ENCODE assay signal across 16 cellular contexts in genomic region chr1:179253286-179253972, GRCh38. TPM values are rescaled to one million over a fixed set of nuclear protein-coding genes. Genes with fewer than 3 reads are reported as not detected.
A peak's percentile ranks its signal among the peaks of the same experiment; 100 is the strongest.
DNase-seq lines count a peak whose midpoint lies in the region; ATAC-seq and TF ChIP-seq lines count a peak whose summit lies in the region.
"Had no signal": no experiment of that assay in that cellular context is flagged by ENCODE, and none has a peak within 500 bp of the region (broad histone marks: within the 10 kb centered on the region; RNA-seq: fewer than 3 reads in every experiment).

No MANE protein-coding gene starts in this region.

- no peaks in the 10 kb centered on the region for H3K4me1 ChIP-seq in mammary epithelial cell (ENCODE audit: insufficient read depth, low read length)
- H3K4me1 ChIP-seq: SJSA1 had no signal

- no peak overlapping the region for H3K27ac ChIP-seq in mammary epithelial cell (ENCODE audit: insufficient read depth, low read depth, low read length)
- H3K27ac ChIP-seq: RWPE1, SJSA1 had no signal

- dilution Hi-C loops in mammary epithelial cell (cut with HindIII; ENCODE audit: low sequenced_read_pairs) = no loop called here

- in situ Hi-C loops in mammary epithelial cell (cut with MboI; ENCODE audit: low sequenced_read_pairs in 2 of 2) = loop anchor here (5.0 to 25.0 kb wide), 3 partner anchors 111 to 359 kb away; partner anchors contain the start of gene AXDND1 (in 2 of the 2)

- H3K4me3 ChIP-seq in fibroblast of villous mesenchyme (ENCODE audit: low read depth, low read length) (no peak overlapping the region), mammary epithelial cell (replicated peaks in 1 of 3; ENCODE audit: insufficient read depth in 1 of 3, low read depth in 2 of 3, low read length in 3 of 3) (no peak overlapping the region)
- H3K4me3 ChIP-seq: SJSA1 had no signal

- no peaks in the 10 kb centered on the region for H3K79me2 ChIP-seq in mammary epithelial cell (ENCODE audit: insufficient read depth, low read length)

- H2AFZ ChIP-seq in mammary epithelial cell (ENCODE audit: low read depth, low read length) = no peak overlapping the region

- no peak overlapping the region for H3K4me2 ChIP-seq in mammary epithelial cell (ENCODE audit: insufficient read depth, low read depth, low read length)

- H3K27me3 ChIP-seq in mammary epithelial cell (ENCODE audit: insufficient read depth, low read length) = no peaks in the 10 kb centered on the region
- H3K27me3 ChIP-seq: SJSA1 had no signal

- no peak overlapping the region for H3K9ac ChIP-seq in mammary epithelial cell (ENCODE audit: insufficient read depth, low read length)

- H3K9me3 ChIP-seq in mammary epithelial cell (replicated peaks; ENCODE audit: insufficient read depth, low read length) = no peaks in the 10 kb centered on the region
- H3K9me3 ChIP-seq: SJSA1 had no signal

- H4K20me1 ChIP-seq in mammary epithelial cell (ENCODE audit: insufficient read depth, low read length) = no peaks in the 10 kb centered on the region

- no peaks in the 10 kb centered on the region for H3K36me3 ChIP-seq in mammary epithelial cell (ENCODE audit: insufficient read depth, low read length)
- H3K36me3 ChIP-seq: SJSA1 had no signal

- no peak for TF ChIP-seq CTCF in fibroblast of villous mesenchyme (IDR thresholded peaks at IDR 0.05; ENCODE audit: insufficient read depth, low read depth, low read length)
- no peak for TF ChIP-seq CTCF in mammary epithelial cell (conservative IDR thresholded peaks at IDR 0.05 in 1 of 2, IDR thresholded peaks at IDR 0.05 in 1 of 2; ENCODE audit: extremely low read depth in 1 of 2, insufficient read depth in 1 of 2, low read depth in 1 of 2, low read length in 2 of 2)

- no TSS peak for BruUV-seq in mammary epithelial cell (replicated peaks; lab: Mats Ljungman, UMichigan)

- 92% methylated on average over 6 of the region's 8 CpGs for WGBS in mammary epithelial cell (ENCODE audit: low coverage, missing lambda C conversion rate)

- CTCF ChIA-PET in mammary epithelial cell (lab: Charles Lee; ENCODE audit: low non-redundant PET) = interaction anchor here (0.7 kb wide), 1 partner anchor 338 kb away, joined by 3 read pairs; no protein-coding TSS in a partner anchor

- intact Hi-C loops in left colon (cut with DNase I, micrococcal nuclease) = no loop called here
- intact Hi-C loops in posterior cingulate gyrus (cut with DNase I) = loop anchor here (5.0 kb wide), 1 partner anchor 119 kb away; no protein-coding TSS in a partner anchor
- intact Hi-C loops in mammary epithelial cell (cut with micrococcal nuclease) = loop anchor here (5.0 kb wide), 1 partner anchor 194 kb away; no protein-coding TSS in a partner anchor

- no peak for ATAC-seq in left colon

- DNase-seq in EH (ENCODE audit: low read depth) (peak; percentile 27), M059J (ENCODE audit: low read depth) (peak; percentile 62), astrocyte of the hippocampus (ENCODE audit: low read depth, low spot score) (peak; percentile 49), fibroblast of villous mesenchyme (ENCODE audit: low read depth) (peak; percentile 36), iPS-NIHi11 (ENCODE audit: low spot score) (no peak), left colon (no peak), posterior cingulate gyrus (no peak), mammary epithelial cell (no peak)
- DNase-seq: CD4-positive, CD25-positive, alpha-beta regulatory T cell; GF-D8; Kasumi-1; NCI-H1417 treated with DMSO at 0.1 percent for 48 hours; NCI-H2029 treated with DMSO at 0.1 percent for 48 hours; NCI-H524 had no signal

RNA-seq across cellular contexts. Expression of gene ABL2, which starts 24.0 kb away (rescaled TPM):
- total RNA-seq in M059J (2014; rRNA removed; shearing (Covaris generic)) = 17.3 and 38.3 TPM in 2 replicates
- total RNA-seq in fibroblast of villous mesenchyme (60.9 and 66.9 TPM in 2 replicates), left colon (10 to 100 TPM in 1 of 2 donors, 1 to 10 TPM in 1; 9.6 to 11.1 TPM), mammary epithelial cell (100 to 1,000 TPM in 1 of 2 donors, 10 to 100 TPM in 1; 78.2 to 161 TPM)
- 22.4 TPM for polyA plus RNA-seq in mammary epithelial cell
- polyA minus RNA-seq in mammary epithelial cell = 75.0 TPM

RNA-seq across cellular contexts. Expression of gene SOAT1, which starts 40.2 kb away (rescaled TPM):
- 26.6 and 35.9 TPM in 2 replicates for total RNA-seq in M059J (2014; rRNA removed; shearing (Covaris generic))
- total RNA-seq in fibroblast of villous mesenchyme (23.8 and 37.6 TPM in 2 replicates), left colon (10 to 100 TPM; 29.5 to 31.6 TPM), mammary epithelial cell (10 to 100 TPM; 22.3 to 40.3 TPM)
- polyA plus RNA-seq in mammary epithelial cell = 18.2 TPM
- polyA minus RNA-seq in mammary epithelial cell = 24.5 TPM

Comparison
In these comparisons a context has a peak if more than half of its experiments do, and no peak if none do; other contexts are left out.
1. DNase-seq: peak in EH (single experiment), M059J (single experiment), astrocyte of the hippocampus (single experiment) and fibroblast of villous mesenchyme (single experiment); none in iPS-NIHi11 (single experiment), left colon (0 of 2), posterior cingulate gyrus (0 of 10) and mammary epithelial cell (single experiment).
2. intact Hi-C loops: an anchor here in posterior cingulate gyrus (5.0 kb wide) and mammary epithelial cell (5.0 kb wide); none called in left colon.